In genomic region chr1:110210604-110211502, GRCh38 we compare ENCODE assay signal across 8 cellular contexts. TPM values are rescaled to one million over a fixed set of nuclear protein-coding genes. Genes with fewer than 3 reads are reported as not detected.
A peak's percentile ranks its signal among the peaks of the same experiment; 100 is the strongest.
DNase-seq lines count a peak whose midpoint lies in the region; ATAC-seq and TF ChIP-seq lines count a peak whose summit lies in the region.

No MANE protein-coding gene starts in this region.

- no peaks in the 10 kb centered on the region for H3K36me3 ChIP-seq in thymus (ENCODE audit: control insufficient read depth, insufficient read depth)

- H3K4me3 ChIP-seq in thymus (ENCODE audit: low read length), result peak overlapping the region; percentile 75

- H3K27me3 ChIP-seq in thymus (ENCODE audit: control insufficient read depth, insufficient read depth), result peaks cover 16% of the 10 kb centered on the region

- H3K4me3 Mint-ChIP-seq in naive thymus-derived CD8-positive, alpha-beta T cell, result peak overlapping the region; percentile 84 to 94 (median 90)

- H3K9me3 ChIP-seq in thymus (ENCODE audit: control insufficient read depth), result no peaks in the 10 kb centered on the region

- H3K9me3 Mint-ChIP-seq in naive thymus-derived CD8-positive, alpha-beta T cell, result no peaks in the 10 kb centered on the region

- no peak for TF ChIP-seq POLR2A in erythroblast (IDR thresholded peaks at IDR 0.05; ENCODE audit: low read length)

- POLR2A ChIA-PET in naive thymus-derived CD8-positive, alpha-beta T cell (lab: Charles Lee), result interaction anchor here (0.6 to 7.6 kb wide), 10 partner anchors 8 to 1549 kb away, joined by 3 to 136 read pairs (median 4); partner anchors contain the start of genes RBM15 and STRIP1

- peak overlapping the region; percentile 74 to 96 (median 92) for H3K27ac Mint-ChIP-seq in naive thymus-derived CD8-positive, alpha-beta T cell

- H3K4me1 ChIP-seq in thymus (ENCODE audit: control insufficient read depth, insufficient read depth, low read length), result peaks cover 13% of the 10 kb centered on the region

- peak; percentile 6 for ATAC-seq in HG03025 (IDR thresholded peaks at IDR 0.05; ENCODE audit: low FRiP score, unreplicated experiment)
- ATAC-seq in naive thymus-derived CD8-positive, alpha-beta T cell, result peak; percentile 11 to 25

- H3K27ac ChIP-seq in thymus (ENCODE audit: low read depth), result peak overlapping the region; percentile 78

- DNase-seq in NCI-H1092 treated with DMSO at 0.1 percent for 48 hours (lab: John Stamatoyannopoulos, UW), result peak; percentile 56
- no peak for DNase-seq in NCI-H1092 (lab: John Stamatoyannopoulos, UW)
- peak; percentile 44 to 57 for DNase-seq in NOMO-1 (lab: John Stamatoyannopoulos, UW; ENCODE audit: unreplicated experiment in 2 of 2)
- peak; percentile 38 for DNase-seq in activated T-cell treated with anti-CD3 and anti-CD28 coated beads for 1 hour (ENCODE audit: low read depth)
- peak; percentile 19 to 30 for DNase-seq in erythroblast (lab: John Stamatoyannopoulos, UW)
- peak in 9 of 10 donors; percentile 30 to 80 (median 52) for DNase-seq in naive thymus-derived CD8-positive, alpha-beta T cell

- peaks cover 41 to 68% (median 55%) of the 10 kb centered on the region in 4 donors for H3K4me1 Mint-ChIP-seq in naive thymus-derived CD8-positive, alpha-beta T cell

- WGBS in thymus, result under 1% methylated on average over 101 of the region's 101 CpGs

- H3K36me3 Mint-ChIP-seq in naive thymus-derived CD8-positive, alpha-beta T cell, result no peaks in the 10 kb centered on the region

- H3K27me3 Mint-ChIP-seq in naive thymus-derived CD8-positive, alpha-beta T cell, result no peaks in the 10 kb centered on the region

RNA-seq across cellular contexts. Expression of gene KCNC4, which starts 0.7 kb away (rescaled TPM):
- 10 to 100 TPM; 11.9 to 12.7 TPM for total RNA-seq in naive thymus-derived CD8-positive, alpha-beta T cell
- 1 to 10 TPM in 2 of 3 donors, under 1 TPM in 1; 0.90 to 3.1 (median 1.9) TPM for polyA plus RNA-seq in naive thymus-derived CD8-positive, alpha-beta T cell
- polyA plus RNA-seq in thymus, result 4.0 TPM
